8 cellular contexts compared by ENCODE assay signal in the genomic region with DNA sequence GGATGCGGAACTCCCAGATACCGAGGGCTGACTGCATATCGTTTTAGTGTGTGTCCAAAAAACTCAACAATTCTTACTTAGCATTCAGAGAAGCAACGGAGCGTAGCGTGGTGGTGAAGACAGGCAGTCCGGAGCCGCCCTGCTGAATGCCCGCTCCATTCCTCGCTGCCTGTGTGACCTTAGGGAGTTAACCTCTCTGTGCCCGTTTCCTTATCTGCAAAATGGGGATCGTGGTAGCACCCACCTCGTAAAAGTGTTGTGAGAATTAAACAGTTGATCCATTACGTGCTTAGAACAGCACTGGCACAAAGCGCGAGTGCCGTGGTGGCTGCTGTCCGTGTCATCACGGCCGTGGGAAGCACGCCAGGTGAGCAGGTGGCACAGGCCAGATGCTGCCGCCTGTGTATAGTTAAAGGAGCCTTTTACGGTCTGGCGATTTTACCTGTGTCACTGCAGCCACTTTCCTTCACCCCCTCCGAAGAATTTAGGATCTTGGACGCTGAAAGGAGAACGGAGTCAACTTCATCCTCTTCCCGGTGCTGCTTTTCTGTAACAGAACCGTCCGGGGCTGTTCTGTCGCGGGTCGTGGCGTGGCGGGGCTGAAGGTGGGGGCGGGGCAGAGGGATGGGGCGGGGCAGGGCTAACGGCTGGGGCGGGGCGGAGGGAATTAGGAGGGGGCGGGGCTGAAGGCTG. TPM values are rescaled to one million over a fixed set of nuclear protein-coding genes. Genes with fewer than 3 reads are reported as not detected.
DNase-seq lines count a peak whose midpoint lies in the region; ATAC-seq and TF ChIP-seq lines count a peak whose summit lies in the region.

No MANE protein-coding gene starts in this region.

- H3K36me3 Mint-ChIP-seq in CD14-positive monocyte = peaks cover 1 to 3% of the 10 kb centered on the region in 2 donors
- no peaks in the 10 kb centered on the region for H3K36me3 Mint-ChIP-seq in nephron progenitor cell (ENCODE audit: low read depth)

- ATAC-seq in GM19372 (IDR thresholded peaks at IDR 0.05; ENCODE audit: low read depth, unreplicated experiment) = peak; percentile 11
- ATAC-seq in GM19467 (IDR thresholded peaks at IDR 0.05; ENCODE audit: unreplicated experiment) = no peak

- H3K27me3 Mint-ChIP-seq in CD14-positive monocyte (ENCODE audit: low read depth in 3 of 3) = peaks cover 57 to 73% (median 63%) of the 10 kb centered on the region in 3 donors
- H3K27me3 Mint-ChIP-seq in nephron progenitor cell (ENCODE audit: low read depth, poor library complexity) = peaks cover 85% of the 10 kb centered on the region

- TF ChIP-seq POLR2A in uterus (IDR thresholded peaks at IDR 0.05) = peak in 1 of 2 donors; percentile 11

- no peaks in the 10 kb centered on the region for H3K36me3 ChIP-seq in uterus

- intact Hi-C loops in CD14-positive monocyte (cut with micrococcal nuclease) (no loop called here), uterus (cut with DNase I; ENCODE audit: low total_unique reads) (loop anchor here (5.0 kb wide), 1 partner anchor 132 kb away; no protein-coding TSS in a partner anchor)

- peak overlapping the region in 1 of 7 donors; percentile 43 for H3K27ac Mint-ChIP-seq in CD14-positive monocyte
- H3K27ac Mint-ChIP-seq in nephron progenitor cell = no peak overlapping the region

- no peaks in the 10 kb centered on the region for H3K27me3 ChIP-seq in uterus

- H3K4me3 Mint-ChIP-seq in CD14-positive monocyte (peak overlapping the region; percentile 66 to 73), nephron progenitor cell (peak overlapping the region; percentile 86)

- DNase-seq in CD14-positive monocyte (ENCODE audit: low spot score) = no peak
- DNase-seq in NCI-H2171 (lab: John Stamatoyannopoulos, UW) = peak; percentile 26
- DNase-seq in activated T-helper 9 cell treated with anti-CD3 and anti-CD28 coated beads, Interleukin-2, amount 50 U/mL, for 16 hours (ENCODE audit: low read depth) = peak; percentile 28
- DNase-seq in fibroblast of the aortic adventitia (ENCODE audit: low read depth) = peak; percentile 23
- DNase-seq in nephron progenitor cell = peak; percentile 31
- peak; percentile 68 to 69 for DNase-seq in uterus

- H3K4me1 Mint-ChIP-seq in CD14-positive monocyte (peaks cover 10% of the 10 kb centered on the region), nephron progenitor cell (peaks cover 12% of the 10 kb centered on the region)

- no peaks in the 10 kb centered on the region for H3K4me1 ChIP-seq in uterus

- no peak for TF ChIP-seq CTCF in CD14-positive monocyte (IDR thresholded peaks at IDR 0.05)
- no peak for TF ChIP-seq CTCF in fibroblast of the aortic adventitia (IDR thresholded peaks at IDR 0.05; ENCODE audit: insufficient read depth, low read length)
- TF ChIP-seq CTCF in nephron progenitor cell (IDR thresholded peaks at IDR 0.05) = no peak
- TF ChIP-seq CTCF in uterus (IDR thresholded peaks at IDR 0.05) = no peak

- H3K4me3 ChIP-seq in fibroblast of the aortic adventitia (ENCODE audit: low read depth, low read length) (peak overlapping the region; percentile 75), uterus (peak overlapping the region; percentile 40 to 75)

- peak overlapping the region; percentile 79 to 80 for H3K27ac ChIP-seq in uterus

- H3K9me3 Mint-ChIP-seq in CD14-positive monocyte = peaks cover 0 to 24% (median 10%) of the 10 kb centered on the region in 7 donors
- H3K9me3 Mint-ChIP-seq in nephron progenitor cell = peaks cover 13% of the 10 kb centered on the region

- H3K9me3 ChIP-seq in uterus = no peaks in the 10 kb centered on the region

RNA-seq across cellular contexts. Expression of gene CCDC110, which starts 0.9 kb away (rescaled TPM):
- polyA plus RNA-seq in CD14-positive monocyte = not detected
- total RNA-seq in fibroblast of the aortic adventitia (ENCODE audit: low replicate concordance) (4.2 and 5.4 TPM in 2 replicates), uterus (1 to 10 TPM in 2 of 4 donors, under 1 TPM in 1, not detected in 1; 0.29 to 2.6 (median 2.1) TPM)

RNA-seq across cellular contexts. Expression of gene UFSP2, which starts 44.9 kb away (rescaled TPM):
- 10 to 100 TPM; 13.8 to 23.5 TPM for polyA plus RNA-seq in CD14-positive monocyte
- total RNA-seq in fibroblast of the aortic adventitia (ENCODE audit: low replicate concordance) = 26.3 and 53.5 TPM in 2 replicates
- 100 to 1,000 TPM in 1 of 4 donors, 10 to 100 TPM in 3; 18.2 to 170 (median 55.8) TPM for total RNA-seq in uterus
